30 cellular contexts compared by ENCODE assay signal in the genomic region with DNA sequence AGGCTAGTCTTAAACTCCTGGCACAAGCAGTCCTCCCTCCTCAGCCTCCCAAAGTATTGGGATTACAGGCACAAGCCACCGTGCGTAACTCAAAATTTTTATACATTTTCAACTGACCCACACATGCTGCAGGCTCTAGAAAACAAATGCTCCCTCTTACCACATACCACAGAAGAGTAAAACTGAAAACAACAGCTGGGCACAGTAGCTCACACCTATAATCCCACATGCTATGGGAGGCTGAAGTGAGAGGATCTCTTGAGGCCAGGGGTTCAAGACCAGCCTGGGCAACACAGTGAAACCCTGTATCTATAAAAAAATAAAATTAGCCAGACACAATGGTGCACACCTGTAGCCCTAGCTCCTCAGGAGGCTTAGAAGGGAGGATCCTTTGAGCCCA. TPM values are rescaled to one million over a fixed set of nuclear protein-coding genes. Genes with fewer than 3 reads are reported as not detected.
A peak's percentile ranks its signal among the peaks of the same experiment; 100 is the strongest.
DNase-seq lines count a peak whose midpoint lies in the region; ATAC-seq and TF ChIP-seq lines count a peak whose summit lies in the region.
"Had no signal": no experiment of that assay in that cellular context is flagged by ENCODE, and none has a peak within 500 bp of the region (broad histone marks: within the 10 kb centered on the region; RNA-seq: fewer than 3 reads in every experiment).

No MANE protein-coding gene starts in this region.

- H3K36me3 Mint-ChIP-seq in activated CD8-positive, alpha-beta T cell treated with anti-CD3 and anti-CD28 coated beads for 36 hours (ENCODE audit: low read depth): peaks cover 9% of the 10 kb centered on the region
- peaks cover 3% of the 10 kb centered on the region for H3K36me3 Mint-ChIP-seq in activated CD8-positive, alpha-beta T cell treated with anti-CD3 and anti-CD28 coated beads, Interleukin-2, amount 10 ng/mL, durations not matched to agents 7 days and 5 days (ENCODE audit: low read depth)
- peaks cover 18% of the 10 kb centered on the region for H3K36me3 Mint-ChIP-seq in mesothelial cell of epicardium

- H3K27ac ChIP-seq in thyroid gland (peak overlapping the region; percentile 74 to 95 (median 79)), upper lobe of right lung (no peak overlapping the region)
- H3K27ac ChIP-seq: 22Rv1, C4-2B, cardiac muscle cell had no signal

- no peak overlapping the region for H3K4me3 Mint-ChIP-seq in activated CD8-positive, alpha-beta T cell treated with anti-CD3 and anti-CD28 coated beads for 36 hours
- no peak overlapping the region for H3K4me3 Mint-ChIP-seq in activated CD8-positive, alpha-beta T cell treated with anti-CD3 and anti-CD28 coated beads, Interleukin-2, amount 10 ng/mL, durations not matched to agents 7 days and 5 days
- H3K4me3 Mint-ChIP-seq in mesothelial cell of epicardium: no peak overlapping the region
- H3K4me3 Mint-ChIP-seq: activated naive CD8-positive, alpha-beta T cell treated with anti-CD3 and anti-CD28 coated beads, Interleukin-2, amount 50 U/mL, for 24 hours; nephron progenitor cell had no signal

- H3K4me1 Mint-ChIP-seq in activated CD8-positive, alpha-beta T cell treated with anti-CD3 and anti-CD28 coated beads for 36 hours (ENCODE audit: low read depth): peaks cover 43% of the 10 kb centered on the region
- H3K4me1 Mint-ChIP-seq in activated CD8-positive, alpha-beta T cell treated with anti-CD3 and anti-CD28 coated beads, Interleukin-2, amount 10 ng/mL, durations not matched to agents 7 days and 5 days (ENCODE audit: low read depth): peaks cover 6% of the 10 kb centered on the region
- peaks cover 30% of the 10 kb centered on the region for H3K4me1 Mint-ChIP-seq in mesothelial cell of epicardium

- no peak overlapping the region for H3K4me3 ChIP-seq in thyroid gland (replicated peaks in 1 of 3)
- no peak overlapping the region for H3K4me3 ChIP-seq in upper lobe of right lung
- H3K4me3 ChIP-seq: cardiac muscle cell, mucosa of descending colon, smooth muscle cell, stomach, tibial artery had no signal

- ATAC-seq in activated CD8-positive, alpha-beta T cell treated with anti-CD3 and anti-CD28 coated beads for 36 hours: peak; percentile 60
- ATAC-seq in activated CD8-positive, alpha-beta T cell treated with anti-CD3 and anti-CD28 coated beads, Interleukin-2, amount 10 ng/mL, durations not matched to agents 7 days and 5 days: no peak
- peak; percentile 51 for ATAC-seq in HG03354 (IDR thresholded peaks at IDR 0.05; ENCODE audit: poor library complexity, severe bottlenecking, unreplicated experiment)
- ATAC-seq in GM18873 (IDR thresholded peaks at IDR 0.05; ENCODE audit: low FRiP score, unreplicated experiment): no peak
- ATAC-seq in upper lobe of right lung: no peak
- ATAC-seq: activated naive CD8-positive, alpha-beta T cell treated with anti-CD3 and anti-CD28 coated beads, Interleukin-2, amount 50 U/mL, for 24 hours; mucosa of descending colon; Panc1 had no signal

- H3K9me3 ChIP-seq in thyroid gland: no peaks in the 10 kb centered on the region
- no peaks in the 10 kb centered on the region for H3K9me3 ChIP-seq in upper lobe of right lung
- H3K9me3 ChIP-seq: mucosa of descending colon, stomach, tibial artery had no signal

- H3K9me3 Mint-ChIP-seq in activated CD8-positive, alpha-beta T cell treated with anti-CD3 and anti-CD28 coated beads for 36 hours: no peaks in the 10 kb centered on the region
- no peaks in the 10 kb centered on the region for H3K9me3 Mint-ChIP-seq in activated CD8-positive, alpha-beta T cell treated with anti-CD3 and anti-CD28 coated beads, Interleukin-2, amount 10 ng/mL, durations not matched to agents 7 days and 5 days (ENCODE audit: insufficient read depth)
- peaks cover 3% of the 10 kb centered on the region for H3K9me3 Mint-ChIP-seq in mesothelial cell of epicardium
- H3K9me3 Mint-ChIP-seq: activated naive CD8-positive, alpha-beta T cell treated with anti-CD3 and anti-CD28 coated beads, Interleukin-2, amount 50 U/mL, for 24 hours had no signal

- intact Hi-C loops in activated CD8-positive, alpha-beta T cell treated with anti-CD3 and anti-CD28 coated beads for 36 hours (cut with micrococcal nuclease): no loop called here
- intact Hi-C loops in thyroid gland (cut with DNase I): no loop called here
- intact Hi-C loops in upper lobe of right lung (cut with DNase I): no loop called here

- in situ Hi-C loops in ACHN (cut with HindIII; ENCODE audit: low pct_ligation_motif_present, low pct_unique_long_range_greater_than_20kb, low sequenced_read_pairs): no loop called here

- H3K4me1 ChIP-seq in thyroid gland (peaks cover 29 to 50% of the 10 kb centered on the region in 2 donors), upper lobe of right lung (peaks cover 25% of the 10 kb centered on the region)

- POLR2A ChIA-PET in activated CD8-positive, alpha-beta T cell treated with anti-CD3 and anti-CD28 coated beads for 36 hours (lab: Charles Lee): no interaction called here
- POLR2A ChIA-PET in activated CD8-positive, alpha-beta T cell treated with anti-CD3 and anti-CD28 coated beads, Interleukin-2, amount 10 ng/mL, durations not matched to agents 7 days and 5 days (lab: Charles Lee): no interaction called here

- DNase-seq in activated CD8-positive, alpha-beta T cell treated with anti-CD3 and anti-CD28 coated beads for 36 hours: no peak
- no peak for DNase-seq in activated CD8-positive, alpha-beta T cell treated with anti-CD3 and anti-CD28 coated beads, Interleukin-2, amount 10 ng/mL, durations not matched to agents 7 days and 5 days
- DNase-seq in mesothelial cell of epicardium (ENCODE audit: low spot score in 2 of 2, unreplicated experiment in 2 of 2) (no peak), thyroid gland (no peak), upper lobe of right lung (no peak), ACHN (no peak)
- DNase-seq: activated CD4-positive, CD25-positive, alpha-beta regulatory T cell treated with anti-CD3 and anti-CD28 coated beads, Interleukin-2, amount 50 U/mL, for 72 hours; activated naive CD4-positive, alpha-beta T cell; activated naive CD8-positive, alpha-beta T cell treated with anti-CD3 and anti-CD28 coated beads, Interleukin-2, amount 50 U/mL, for 24 hours; COR-L47; DMS53; effector CD4-positive, alpha-beta T cell; H7; hippocampal formation; Karpas-422; mucosa of descending colon; NCI-H1436 treated with DMSO at 0.1 percent for 48 hours; NCI-H2081 treated with DMSO at 0.1 percent for 48 hours; NCI-H748 treated with DMSO at 0.1 percent for 48 hours; nephron progenitor cell; SHP77; stomach; tibial artery had no signal

- no peak overlapping the region for H3K27ac Mint-ChIP-seq in activated CD8-positive, alpha-beta T cell treated with anti-CD3 and anti-CD28 coated beads for 36 hours
- H3K27ac Mint-ChIP-seq in activated CD8-positive, alpha-beta T cell treated with anti-CD3 and anti-CD28 coated beads, Interleukin-2, amount 10 ng/mL, durations not matched to agents 7 days and 5 days: no peak overlapping the region
- H3K27ac Mint-ChIP-seq in mesothelial cell of epicardium: peak overlapping the region; percentile 45
- H3K27ac Mint-ChIP-seq: activated naive CD8-positive, alpha-beta T cell treated with anti-CD3 and anti-CD28 coated beads, Interleukin-2, amount 50 U/mL, for 24 hours; nephron progenitor cell had no signal

- H3K36me3 ChIP-seq in thyroid gland (no peaks in the 10 kb centered on the region), upper lobe of right lung (no peaks in the 10 kb centered on the region)
- H3K36me3 ChIP-seq: cardiac muscle cell, stomach, tibial artery had no signal

- no peaks in the 10 kb centered on the region for H3K27me3 ChIP-seq in thyroid gland
- no peaks in the 10 kb centered on the region for H3K27me3 ChIP-seq in upper lobe of right lung
- H3K27me3 ChIP-seq: cardiac muscle cell, stomach, tibial artery had no signal

- CTCF ChIA-PET in activated CD8-positive, alpha-beta T cell treated with anti-CD3 and anti-CD28 coated beads for 36 hours (lab: Charles Lee): interaction anchor here (1.3 to 1.4 kb wide), 2 partner anchors 11 to 44 kb away, joined by 3 to 4 read pairs; no protein-coding TSS in a partner anchor
- CTCF ChIA-PET in activated CD8-positive, alpha-beta T cell treated with anti-CD3 and anti-CD28 coated beads, Interleukin-2, amount 10 ng/mL, durations not matched to agents 7 days and 5 days (lab: Charles Lee): no interaction called here

- 85 to 94% methylated on average over 2 of the region's 2 CpGs for WGBS in thyroid gland, 2 donors

- no peak for TF ChIP-seq CTCF in activated CD8-positive, alpha-beta T cell treated with anti-CD3 and anti-CD28 coated beads for 36 hours (IDR thresholded peaks at IDR 0.05)
- TF ChIP-seq CTCF in mesothelial cell of epicardium (IDR thresholded peaks at IDR 0.05; ENCODE audit: unreplicated experiment) (no peak), thyroid gland (IDR thresholded peaks at IDR 0.05) (no peak), upper lobe of right lung (IDR thresholded peaks at IDR 0.05) (no peak)

- no peak for TF ChIP-seq POLR2A in thyroid gland (IDR thresholded peaks at IDR 0.05)

- no peaks in the 10 kb centered on the region for H3K27me3 Mint-ChIP-seq in activated CD8-positive, alpha-beta T cell treated with anti-CD3 and anti-CD28 coated beads for 36 hours
- no peaks in the 10 kb centered on the region for H3K27me3 Mint-ChIP-seq in activated CD8-positive, alpha-beta T cell treated with anti-CD3 and anti-CD28 coated beads, Interleukin-2, amount 10 ng/mL, durations not matched to agents 7 days and 5 days (ENCODE audit: low read depth)
- H3K27me3 Mint-ChIP-seq in mesothelial cell of epicardium (ENCODE audit: low read depth): no peaks in the 10 kb centered on the region
- H3K27me3 Mint-ChIP-seq: activated naive CD8-positive, alpha-beta T cell treated with anti-CD3 and anti-CD28 coated beads, Interleukin-2, amount 50 U/mL, for 24 hours had no signal

RNA-seq across cellular contexts. Expression of a gene that starts 56.7 kb away (rescaled TPM):
- 10 to 100 TPM; 31.7 to 34.6 TPM for total RNA-seq in activated CD8-positive, alpha-beta T cell treated with anti-CD3 and anti-CD28 coated beads for 36 hours
- total RNA-seq in activated CD8-positive, alpha-beta T cell treated with anti-CD3 and anti-CD28 coated beads, Interleukin-2, amount 10 ng/mL, durations not matched to agents 7 days and 5 days: 10 to 100 TPM; 23.9 to 25.2 TPM
- total RNA-seq in mesothelial cell of epicardium (107 to 113 TPM (median 110 TPM) in 3 replicates), thyroid gland (10 to 100 TPM; 51.7 to 84.1 (median 71.1) TPM), upper lobe of right lung (64.6 TPM)

Comparison
In these comparisons a context has a peak if more than half of its experiments do, and no peak if none do; other contexts are left out.
1. ATAC-seq: peak in activated CD8-positive, alpha-beta T cell treated with anti-CD3 and anti-CD28 coated beads for 36 hours (single experiment) and HG03354 (single experiment); none in activated CD8-positive, alpha-beta T cell treated with anti-CD3 and anti-CD28 coated beads, Interleukin-2, amount 10 ng/mL, durations not matched to agents 7 days and 5 days (single experiment), GM18873 (single experiment) and upper lobe of right lung (single experiment).